ENCODE assay signal across 17 cellular contexts in the genomic region with DNA sequence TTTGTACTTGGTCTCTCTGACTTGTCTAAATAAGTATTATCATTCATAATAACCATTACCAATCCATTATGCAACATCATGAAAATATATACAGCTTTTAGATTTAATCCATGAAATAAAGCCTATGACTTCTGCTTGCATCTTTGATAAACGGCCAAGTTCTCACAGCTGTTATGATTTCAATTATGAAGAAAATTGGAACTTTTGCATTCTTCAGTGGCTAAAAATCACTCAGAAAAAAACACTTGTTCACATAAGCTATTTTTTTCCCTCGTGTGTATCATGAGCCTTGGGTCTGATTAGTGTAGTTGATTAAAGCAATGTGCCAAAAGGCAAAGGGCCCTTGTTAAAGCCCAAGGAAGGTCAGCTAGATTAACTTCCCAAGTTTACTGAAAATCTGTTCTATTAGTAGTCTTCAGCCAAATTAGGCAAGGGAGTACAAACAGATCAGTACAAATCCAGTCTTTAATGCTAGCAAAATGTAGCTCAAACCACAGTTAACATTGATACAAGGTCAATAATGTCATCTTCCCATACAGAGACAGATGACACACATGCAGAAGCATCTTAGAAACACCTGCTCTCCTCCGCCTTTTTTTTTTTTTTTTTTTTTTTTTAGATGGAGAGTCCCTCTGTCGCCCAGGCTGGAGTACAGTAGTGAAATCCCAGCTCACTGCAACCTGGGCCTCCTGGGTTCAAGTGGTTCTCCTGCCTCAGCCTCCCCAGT.
A peak's percentile ranks its signal among the peaks of the same experiment; 100 is the strongest.
DNase-seq lines count a peak whose midpoint lies in the region; FAIRE-seq and TF ChIP-seq lines count a peak whose summit lies in the region.
"Had no signal": no experiment of that assay in that cellular context is flagged by ENCODE, and none has a peak within 500 bp of the region (broad histone marks: within the 10 kb centered on the region; RNA-seq: fewer than 3 reads in every experiment).

No MANE protein-coding gene starts in this region.

- H4K91ac ChIP-seq in H9 (ENCODE audit: insufficient read length, low read depth, low read length): no peak overlapping the region

- no peak for FAIRE-seq in H54 (lab: Jason Lieb, UNC)

- H3K4me3 Mint-ChIP-seq in CD14-positive monocyte (no peak overlapping the region), H9 (no peak overlapping the region)
- H3K4me3 Mint-ChIP-seq in activated T-helper 1 cell treated with anti-CD3 and anti-CD28 coated beads, Interleukin-12 subunit alpha, Interleukin-12 subunit beta, Interleukin-2, Interleukin-4 antibody, amounts not matched to agents 30 ng/mL and 10 ng/mL and 1 ng/mL, durations not matched to agents 14 hours and 24 hours and 36 hours: peak overlapping the region; percentile 37

- H3K27ac Mint-ChIP-seq in CD14-positive monocyte (peak overlapping the region in 4 of 7 donors; percentile 21 to 93 (median 65)), H9 (no peak overlapping the region)
- H3K27ac Mint-ChIP-seq in activated T-helper 1 cell treated with anti-CD3 and anti-CD28 coated beads, Interleukin-12 subunit alpha, Interleukin-12 subunit beta, Interleukin-2, Interleukin-4 antibody, amounts not matched to agents 30 ng/mL and 10 ng/mL and 1 ng/mL, durations not matched to agents 14 hours and 24 hours and 36 hours: peak overlapping the region; percentile 91

- H3K14ac ChIP-seq in H9 (ENCODE audit: insufficient read depth, low read length): no peak overlapping the region

- H4K20me1 ChIP-seq in H9 (ENCODE audit: control insufficient read depth, insufficient read depth, insufficient read length): no peaks in the 10 kb centered on the region

- H3K18ac ChIP-seq in H9 (ENCODE audit: insufficient read length, low read depth, low read length): no peak overlapping the region

- H3K4me3 ChIP-seq in HAP-1: no peak overlapping the region
- H3K4me3 ChIP-seq: cardiac muscle cell, vagina had no signal

- no peak overlapping the region for H3K27ac ChIP-seq in H9 (ENCODE audit: insufficient read length, low read depth, low read length)
- H3K27ac ChIP-seq: cardiac muscle cell had no signal

- in situ Hi-C loops in G401 (cut with HindIII; ENCODE audit: low sequenced_read_pairs): no loop called here
- in situ Hi-C loops in HAP-1 (cut with MboI; ENCODE audit: low sequenced_read_pairs): no loop called here

- no peaks in the 10 kb centered on the region for H3K4me1 ChIP-seq in H9 (ENCODE audit: insufficient read depth, low read length)
- H3K4me1 ChIP-seq in HAP-1: no peaks in the 10 kb centered on the region

- peaks cover 0 to 2% (median 0%) of the 10 kb centered on the region in 7 donors for H3K9me3 Mint-ChIP-seq in CD14-positive monocyte
- H3K9me3 Mint-ChIP-seq in activated T-helper 1 cell treated with anti-CD3 and anti-CD28 coated beads, Interleukin-12 subunit alpha, Interleukin-12 subunit beta, Interleukin-2, Interleukin-4 antibody, amounts not matched to agents 30 ng/mL and 10 ng/mL and 1 ng/mL, durations not matched to agents 14 hours and 24 hours and 36 hours: no peaks in the 10 kb centered on the region
- H3K9me3 Mint-ChIP-seq in H9: no peaks in the 10 kb centered on the region
- H3K9me3 Mint-ChIP-seq: activated T-helper 2 cell treated with anti-CD3 and anti-CD28 coated beads, Interferon-gamma antibody, Interleukin-2, Interleukin-4, amounts not matched to agents 10 μg/mL and 5 μg/mL and 100 μg/mL, durations not matched to agents 14 hours and 24 hours and 36 hours had no signal

- H2BK20ac ChIP-seq in H9 (ENCODE audit: low read depth, low read length, poor library complexity, severe bottlenecking): no peak overlapping the region

- H4K8ac ChIP-seq in H9 (replicated peaks; ENCODE audit: insufficient read length, low read depth, low read length): no peak overlapping the region

- intact Hi-C loops in CD14-positive monocyte (cut with micrococcal nuclease): loop anchor here in 1 of 2 donors (5.0 kb wide), 3 partner anchors 39 to 189 kb away; no protein-coding TSS in a partner anchor
- intact Hi-C loops in activated T-helper 1 cell treated with anti-CD3 and anti-CD28 coated beads, Interleukin-12 subunit alpha, Interleukin-12 subunit beta, Interleukin-2, Interleukin-4 antibody, amounts not matched to agents 30 ng/mL and 10 ng/mL and 1 ng/mL, durations not matched to agents 14 hours and 24 hours and 36 hours (cut with micrococcal nuclease): loop anchor here (1.0 to 5.0 kb wide), 10 partner anchors 12 to 734 kb away; no protein-coding TSS in a partner anchor

- no peak overlapping the region for H3K4ac ChIP-seq in H9 (ENCODE audit: low read depth, low read length)

- H4K5ac ChIP-seq in H9 (ENCODE audit: insufficient read length, low read depth, low read length): no peak overlapping the region

- no peaks in the 10 kb centered on the region for H3K23me2 ChIP-seq in H9 (ENCODE audit: insufficient read length, low read depth, low read length, poor library complexity, severe bottlenecking)

- H2BK5ac ChIP-seq in H9 (ENCODE audit: insufficient read length, low read length): no peak overlapping the region

- H3K4me1 Mint-ChIP-seq in CD14-positive monocyte (peaks cover 50% of the 10 kb centered on the region), H9 (peaks cover 10 to 13% of the 10 kb centered on the region in 2 experiments)
- peaks cover 58% of the 10 kb centered on the region for H3K4me1 Mint-ChIP-seq in activated T-helper 1 cell treated with anti-CD3 and anti-CD28 coated beads, Interleukin-12 subunit alpha, Interleukin-12 subunit beta, Interleukin-2, Interleukin-4 antibody, amounts not matched to agents 30 ng/mL and 10 ng/mL and 1 ng/mL, durations not matched to agents 14 hours and 24 hours and 36 hours (ENCODE audit: low read depth)

- no peaks in the 10 kb centered on the region for H3K36me3 ChIP-seq in HAP-1 (replicated peaks)
- H3K36me3 ChIP-seq: BE2C, cardiac muscle cell, vagina had no signal

- H2BK120ac ChIP-seq in H9 (ENCODE audit: low read depth, low read length, poor library complexity, severe bottlenecking): no peak overlapping the region

- H3K27me3 Mint-ChIP-seq in CD14-positive monocyte (ENCODE audit: low read depth in 3 of 3) (peaks cover 0 to 3% (median 0%) of the 10 kb centered on the region in 3 donors), H9 (ENCODE audit: low read depth) (no peaks in the 10 kb centered on the region)
- H3K27me3 Mint-ChIP-seq in activated T-helper 1 cell treated with anti-CD3 and anti-CD28 coated beads, Interleukin-12 subunit alpha, Interleukin-12 subunit beta, Interleukin-2, Interleukin-4 antibody, amounts not matched to agents 30 ng/mL and 10 ng/mL and 1 ng/mL, durations not matched to agents 14 hours and 24 hours and 36 hours (ENCODE audit: insufficient read depth): no peaks in the 10 kb centered on the region

- H3K36me3 Mint-ChIP-seq in CD14-positive monocyte (peaks cover 0 to 2% of the 10 kb centered on the region in 2 donors), H9 (ENCODE audit: insufficient read depth in 1 of 3, low read depth in 3 of 3) (no peaks in the 10 kb centered on the region)
- peaks cover 14% of the 10 kb centered on the region for H3K36me3 Mint-ChIP-seq in activated T-helper 1 cell treated with anti-CD3 and anti-CD28 coated beads, Interleukin-12 subunit alpha, Interleukin-12 subunit beta, Interleukin-2, Interleukin-4 antibody, amounts not matched to agents 30 ng/mL and 10 ng/mL and 1 ng/mL, durations not matched to agents 14 hours and 24 hours and 36 hours (ENCODE audit: low read depth)

- no peak overlapping the region for H2AK5ac ChIP-seq in H9 (ENCODE audit: insufficient read length, low read length)

- TF ChIP-seq CTCF in CD14-positive monocyte (IDR thresholded peaks at IDR 0.05) (no peak), H9 (conservative IDR thresholded peaks at IDR 0.05) (no peak)

- H3K9me3 ChIP-seq in H9 (ENCODE audit: control insufficient read depth, low read depth, low read length) (no peaks in the 10 kb centered on the region), HAP-1 (no peaks in the 10 kb centered on the region)
- H3K9me3 ChIP-seq: BE2C, vagina had no signal

- H3K4me2 ChIP-seq in H9 (ENCODE audit: insufficient read depth, insufficient read length, low read length): no peak overlapping the region

- H2BK15ac ChIP-seq in H9 (ENCODE audit: low read depth, low read length): no peak overlapping the region

- no peak overlapping the region for H2BK12ac ChIP-seq in H9 (ENCODE audit: insufficient read length, low read depth, low read length)

- no peaks in the 10 kb centered on the region for H3K79me1 ChIP-seq in H9 (ENCODE audit: insufficient read depth, low read depth, low read length, poor library complexity, severe bottlenecking)

- no peak overlapping the region for H3K23ac ChIP-seq in H9 (ENCODE audit: insufficient read length, low read depth, low read length)

- H3K56ac ChIP-seq in H9 (ENCODE audit: insufficient read length, low read depth, low read length): no peak overlapping the region

- no peak for TF ChIP-seq POLR2A in H54 (IDR thresholded peaks at IDR 0.05; ENCODE audit: low read depth, low read length)

- H3K27me3 ChIP-seq in H9 (ENCODE audit: insufficient read depth, low read length): no peaks in the 10 kb centered on the region
- no peaks in the 10 kb centered on the region for H3K27me3 ChIP-seq in HAP-1 (ENCODE audit: low read depth)
- H3K27me3 ChIP-seq: BE2C, cardiac muscle cell, vagina had no signal

- no peak overlapping the region for H3T11ph ChIP-seq in H9 (ENCODE audit: low read length)

- H3K79me2 ChIP-seq in H9 (ENCODE audit: insufficient read depth, low read length): no peaks in the 10 kb centered on the region

- H2AFZ ChIP-seq in H9 (ENCODE audit: low read length): no peak overlapping the region

- DNase-seq in CD14-positive monocyte (ENCODE audit: low spot score) (no peak), G401 (ENCODE audit: low spot score) (peak; percentile 30), myocyte (ENCODE audit: low read depth) (peak; percentile 57), H54 (ENCODE audit: insufficient read length, low spot score) (no peak), H4 (ENCODE audit: low spot score) (no peak), H9 (no peak), HAP-1 (ENCODE audit: low spot score in 2 of 2) (no peak)
- DNase-seq in activated T-helper 1 cell treated with anti-CD3 and anti-CD28 coated beads, Interleukin-12 subunit alpha, Interleukin-12 subunit beta, Interleukin-2, Interleukin-4 antibody, amounts not matched to agents 30 ng/mL and 10 ng/mL and 1 ng/mL, durations not matched to agents 14 hours and 24 hours and 36 hours (ENCODE audit: low spot score): no peak
- DNase-seq: BE2C, glutamatergic neuron, islet precursor cell, midbrain, MV-4-11, PC-3 had no signal

- WGBS in H9 (ENCODE audit: extremely low coverage, insufficient read length, low lambda C conversion rate): no CpG with 5 or more reads among the region's 4 CpGs

- H3K9ac ChIP-seq in H9 (ENCODE audit: extremely low read depth, insufficient read length, low read length): no peak overlapping the region

Comparison
In these comparisons a context has a peak if more than half of its experiments do, and no peak if none do; other contexts are left out.
1. DNase-seq: peak in G401 (single experiment) and myocyte (single experiment); none in CD14-positive monocyte (single experiment), activated T-helper 1 cell treated with anti-CD3 and anti-CD28 coated beads, Interleukin-12 subunit alpha, Interleukin-12 subunit beta, Interleukin-2, Interleukin-4 antibody, amounts not matched to agents 30 ng/mL and 10 ng/mL and 1 ng/mL, durations not matched to agents 14 hours and 24 hours and 36 hours (single experiment), H54 (single experiment), H4 (single experiment), H9 (single experiment) and HAP-1 (0 of 2).
2. H3K27ac Mint-ChIP-seq: peak in CD14-positive monocyte (4 of 7) and activated T-helper 1 cell treated with anti-CD3 and anti-CD28 coated beads, Interleukin-12 subunit alpha, Interleukin-12 subunit beta, Interleukin-2, Interleukin-4 antibody, amounts not matched to agents 30 ng/mL and 10 ng/mL and 1 ng/mL, durations not matched to agents 14 hours and 24 hours and 36 hours (single experiment); none in H9 (0 of 3).